Comparison of ENCODE assay signal across 11 cellular contexts in the genomic region with DNA sequence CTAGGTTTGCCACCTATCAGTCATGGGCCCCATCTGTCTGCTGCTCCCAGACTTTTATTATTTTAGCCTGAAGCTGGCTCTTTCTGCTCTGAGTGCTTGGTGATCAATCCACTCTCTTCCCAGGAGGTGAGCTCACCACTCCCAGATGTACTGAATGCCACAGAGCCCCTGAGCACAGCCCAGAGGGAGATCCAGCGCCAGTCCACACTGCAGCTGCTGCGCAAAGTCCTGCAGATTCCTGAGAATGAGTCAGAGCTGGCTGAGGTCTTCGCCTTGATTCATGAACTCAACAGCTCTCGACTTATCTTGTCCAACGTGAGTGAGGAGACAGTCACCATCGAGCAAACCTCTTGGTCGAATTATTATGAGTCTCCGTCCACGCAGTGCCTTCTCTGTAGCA. TPM values are rescaled to one million over a fixed set of nuclear protein-coding genes. Genes with fewer than 3 reads are reported as not detected.
DNase-seq lines count a peak whose midpoint lies in the region; ATAC-seq and TF ChIP-seq lines count a peak whose summit lies in the region.
"Had no signal": no experiment of that assay in that cellular context is flagged by ENCODE, and none has a peak within 500 bp of the region (broad histone marks: within the 10 kb centered on the region; RNA-seq: fewer than 3 reads in every experiment).

No MANE protein-coding gene starts in this region.

- peaks cover 32% of the 10 kb centered on the region for H3K79me2 ChIP-seq in GM23248 (ENCODE audit: insufficient read depth)

- H3K4me2 ChIP-seq in GM23248 (ENCODE audit: unreplicated experiment): peak overlapping the region; percentile 70

- H3K9ac ChIP-seq in GM23248: peak overlapping the region; percentile 46
- peak overlapping the region; percentile 29 for H3K9ac ChIP-seq in adipocyte (ENCODE audit: low read length)
- no peak overlapping the region for H3K9ac ChIP-seq in skeletal muscle tissue (ENCODE audit: low read depth in 1 of 3, low read length in 3 of 3)

- in situ Hi-C loops in GM23248 (cut with MboI): no loop called here

- no peak for TF ChIP-seq CTCF in heart left ventricle (IDR thresholded peaks at IDR 0.05)

- ATAC-seq in heart left ventricle (peak; percentile 45 to 94 (median 90)), HG02884 (IDR thresholded peaks at IDR 0.05; ENCODE audit: unreplicated experiment) (no peak)

- 0 to 1% methylated on average over 9 of the region's 9 CpGs for WGBS in GM23248 (ENCODE audit: low coverage in 1 of 2, low lambda C conversion rate in 2 of 2, missing lambda C conversion rate in 2 of 2), 2 experiments
- 49 to 61% (median 56%) methylated on average over 8 to 9 of the region's 9 CpGs for WGBS in heart left ventricle, 4 donors

- no peaks in the 10 kb centered on the region for H3K9me3 Mint-ChIP-seq in activated T-cell treated with anti-CD3 and anti-CD28 coated beads, Interleukin-2, amount 50 U/mL, for 24 hours
- H3K9me3 Mint-ChIP-seq: central memory CD8-positive, alpha-beta T cell had no signal

- peaks cover 32% of the 10 kb centered on the region for H3K4me1 ChIP-seq in GM23248 (ENCODE audit: insufficient read depth)
- peaks cover 44% of the 10 kb centered on the region for H3K4me1 ChIP-seq in adipocyte (ENCODE audit: control insufficient read depth, insufficient read depth, low read length)
- H3K4me1 ChIP-seq in heart left ventricle: peaks cover 0 to 15% (median 6%) of the 10 kb centered on the region in 12 donors
- H3K4me1 ChIP-seq in skeletal muscle tissue (ENCODE audit: control insufficient read depth in 3 of 3, insufficient read depth in 3 of 3, low read length in 3 of 3): peaks cover 7 to 19% (median 16%) of the 10 kb centered on the region in 3 donors

- no peak overlapping the region for H3K27ac Mint-ChIP-seq in activated T-cell treated with anti-CD3 and anti-CD28 coated beads, Interleukin-2, amount 50 U/mL, for 24 hours

- no peaks in the 10 kb centered on the region for H3K27me3 Mint-ChIP-seq in activated T-cell treated with anti-CD3 and anti-CD28 coated beads, Interleukin-2, amount 50 U/mL, for 24 hours
- H3K27me3 Mint-ChIP-seq: central memory CD8-positive, alpha-beta T cell had no signal

- peaks cover 69% of the 10 kb centered on the region for H3F3A ChIP-seq in GM23248 (ENCODE audit: insufficient read depth)

- H3K4me3 ChIP-seq in GM23248: peak overlapping the region; percentile 34
- H3K4me3 ChIP-seq in adipocyte (ENCODE audit: low read length): no peak overlapping the region
- no peak overlapping the region for H3K4me3 ChIP-seq in heart left ventricle
- no peak overlapping the region for H3K4me3 ChIP-seq in skeletal muscle tissue (ENCODE audit: low read length in 3 of 3)

- peak overlapping the region; percentile 79 for H3K27ac ChIP-seq in GM23248
- H3K27ac ChIP-seq in heart left ventricle: peak overlapping the region in 5 of 12 donors; percentile 1 to 53 (median 35)
- peak overlapping the region; percentile 59 for H3K27ac ChIP-seq in skeletal muscle tissue (ENCODE audit: low read depth, low read length)

- DNase-seq in GM23248 (peak; percentile 99), adipocyte (ENCODE audit: low read depth) (peak; percentile 94), heart left ventricle (peak in 2 of 5 donors; percentile 70 to 81), UCSD-AML1 (lab: John Stamatoyannopoulos, UW; ENCODE audit: unreplicated experiment) (no peak), OCI-M1 (lab: John Stamatoyannopoulos, UW) (no peak)
- no peak for DNase-seq in activated T-cell treated with anti-CD3 and anti-CD28 coated beads, Interleukin-2, amount 50 U/mL, for 24 hours
- DNase-seq: GF-D8, NCI-H510A had no signal

- no peaks in the 10 kb centered on the region for H3K27me3 ChIP-seq in GM23248 (replicated peaks; ENCODE audit: insufficient read depth)
- no peaks in the 10 kb centered on the region for H3K27me3 ChIP-seq in adipocyte (replicated peaks; ENCODE audit: control insufficient read depth, insufficient read depth, low read length)
- no peaks in the 10 kb centered on the region for H3K27me3 ChIP-seq in heart left ventricle
- H3K27me3 ChIP-seq in skeletal muscle tissue (ENCODE audit: control insufficient read depth in 3 of 3, insufficient read depth in 3 of 3, low read length in 3 of 3): no peaks in the 10 kb centered on the region

- H4K20me1 ChIP-seq in GM23248 (ENCODE audit: insufficient read depth): no peaks in the 10 kb centered on the region

- intact Hi-C loops in heart left ventricle (cut with DNase I): loop anchor here in 1 of 10 donors (10.0 kb wide), 1 partner anchor 388 kb away; no protein-coding TSS in a partner anchor

- no peaks in the 10 kb centered on the region for H3K4me1 Mint-ChIP-seq in activated T-cell treated with anti-CD3 and anti-CD28 coated beads, Interleukin-2, amount 50 U/mL, for 24 hours (ENCODE audit: low read depth)
- H3K4me1 Mint-ChIP-seq: central memory CD8-positive, alpha-beta T cell had no signal

- H3K9me2 ChIP-seq in GM23248 (ENCODE audit: insufficient read depth): no peaks in the 10 kb centered on the region

- peaks cover 98% of the 10 kb centered on the region for H3K36me3 Mint-ChIP-seq in activated T-cell treated with anti-CD3 and anti-CD28 coated beads, Interleukin-2, amount 50 U/mL, for 24 hours (ENCODE audit: low read depth)

- H2AFZ ChIP-seq in GM23248: no peak overlapping the region

- H3K36me3 ChIP-seq in GM23248 (ENCODE audit: low read depth) (peaks cover 70% of the 10 kb centered on the region), adipocyte (ENCODE audit: control insufficient read depth, insufficient read depth, low read length, severe bottlenecking) (peaks cover 85% of the 10 kb centered on the region), heart left ventricle (peaks cover under 1 to 100% (median 99%) of the 10 kb centered on the region in 9 donors), skeletal muscle tissue (ENCODE audit: control insufficient read depth in 3 of 3, insufficient read depth in 3 of 3, low read length in 3 of 3) (peaks cover 34 to 83% (median 70%) of the 10 kb centered on the region in 3 donors)

- no peak for TF ChIP-seq POLR2A in heart left ventricle (IDR thresholded peaks at IDR 0.05)

- H3K9me3 ChIP-seq in GM23248 (ENCODE audit: low read depth) (no peaks in the 10 kb centered on the region), adipocyte (ENCODE audit: control insufficient read depth, low read length) (no peaks in the 10 kb centered on the region), heart left ventricle (no peaks in the 10 kb centered on the region), skeletal muscle tissue (ENCODE audit: control insufficient read depth in 3 of 3, low read length in 3 of 3) (no peaks in the 10 kb centered on the region)

- H3K4me3 Mint-ChIP-seq in activated T-cell treated with anti-CD3 and anti-CD28 coated beads, Interleukin-2, amount 50 U/mL, for 24 hours: no peak overlapping the region
- H3K4me3 Mint-ChIP-seq: central memory CD8-positive, alpha-beta T cell had no signal

RNA-seq across cellular contexts. Expression of a gene that starts 36.0 kb away (rescaled TPM):
- total RNA-seq in GM23248 (2014; rRNA removed; shearing (Covaris generic)): 32.1 and 46.5 TPM in 2 replicates
- 11.9 and 13.6 TPM in 2 replicates for polyA plus RNA-seq in GM23248 (2016; fragmentation: Nextera tagmentation; extraction: Ambion mirVana)
- 10 to 100 TPM; 12.4 to 25.9 (median 17.5) TPM for total RNA-seq in heart left ventricle
- 10 to 100 TPM; 10.7 to 18.8 TPM for polyA plus RNA-seq in heart left ventricle
- total RNA-seq in skeletal muscle tissue: 14.1 TPM

RNA-seq across cellular contexts. Expression of a gene that starts 36.1 kb away (rescaled TPM):
- 4.8 and 5.3 TPM in 2 replicates for total RNA-seq in GM23248 (2014; rRNA removed; shearing (Covaris generic))
- polyA plus RNA-seq in GM23248 (2016; fragmentation: Nextera tagmentation; extraction: Ambion mirVana): 4.5 and 4.6 TPM in 2 replicates
- total RNA-seq in heart left ventricle: 1 to 10 TPM; 1.3 to 4.3 (median 2.6) TPM
- 1 to 10 TPM; 2.3 to 3.0 TPM for polyA plus RNA-seq in heart left ventricle
- total RNA-seq in skeletal muscle tissue: 6.3 TPM

RNA-seq across cellular contexts. Expression of a gene that starts 49.8 kb away (rescaled TPM):
- total RNA-seq in GM23248 (2014; rRNA removed; shearing (Covaris generic)): 0.63 TPM in 1 of 2 replicates, not detected in the other
- polyA plus RNA-seq in GM23248 (2016; fragmentation: Nextera tagmentation; extraction: Ambion mirVana): 0.48 and 0.56 TPM in 2 replicates
- total RNA-seq in heart left ventricle: 100 to 1,000 TPM in 1 of 9 donors, 10 to 100 TPM in 6, 1 to 10 TPM in 2; 5.8 to 143 (median 12.0) TPM
- 1 to 10 TPM; 5.0 to 5.6 TPM for polyA plus RNA-seq in heart left ventricle
- total RNA-seq in skeletal muscle tissue: 31.3 TPM

Comparison
In these comparisons a context has a peak if more than half of its experiments do, and no peak if none do; other contexts are left out.
1. DNase-seq: peak in GM23248 (single experiment) and adipocyte (single experiment); none in UCSD-AML1 (single experiment), OCI-M1 (single experiment) and activated T-cell treated with anti-CD3 and anti-CD28 coated beads, Interleukin-2, amount 50 U/mL, for 24 hours (single experiment).
2. H3K9ac ChIP-seq: peak in GM23248 (single experiment) and adipocyte (single experiment); none in skeletal muscle tissue (0 of 3).